Comparison of ENCODE assay signal across 1 cellular context in genomic region chr12:76241371-76241770, GRCh38.
TF ChIP-seq lines count a peak whose summit lies in the region.

No MANE protein-coding gene starts in this region.

TF ChIP-seq in IMR-90, 13 proteins besides CTCF, POLR2A, EP300 and RAD21 (continued from another document):
- TF ChIP-seq ELK1 (IDR thresholded peaks at IDR 0.05; ENCODE audit: borderline replicate concordance, low read depth, low read length): no peak
- no peak for TF ChIP-seq CHD1 (IDR thresholded peaks at IDR 0.05; ENCODE audit: low read depth, low read length)
